In genomic region chr3:47889001-47889757, GRCh38 we compare ENCODE assay signal across 20 cellular contexts.
DNase-seq lines count a peak whose midpoint lies in the region; ATAC-seq and TF ChIP-seq lines count a peak whose summit lies in the region.
"Had no signal": no experiment of that assay in that cellular context is flagged by ENCODE, and none has a peak within 500 bp of the region (broad histone marks: within the 10 kb centered on the region; RNA-seq: fewer than 3 reads in every experiment).

No MANE protein-coding gene starts in this region.

- peaks cover 52% of the 10 kb centered on the region for H3K36me3 Mint-ChIP-seq in nephron progenitor cell (ENCODE audit: low read depth)

- no peak overlapping the region for H2BK5ac ChIP-seq in IMR-90 (ENCODE audit: low read depth, low read length, poor library complexity, severe bottlenecking)

- peak overlapping the region; percentile 56 for H2AK9ac ChIP-seq in IMR-90 (replicated peaks; ENCODE audit: low read depth, low read length, poor library complexity)

- TF ChIP-seq CTCF in IMR-90 (conservative IDR thresholded peaks at IDR 0.05; ENCODE audit: low read depth, low read length) = no peak
- TF ChIP-seq CTCF in dorsolateral prefrontal cortex (IDR thresholded peaks at IDR 0.05 in 54 of 56, conservative IDR thresholded peaks at IDR 0.05 in 2 of 56; ENCODE audit: low read depth in 1 of 56, partially characterized antibody in 56 of 56) = no peak
- no peak for TF ChIP-seq CTCF in nephron progenitor cell (IDR thresholded peaks at IDR 0.05)
- TF ChIP-seq CTCF in MM.1S (IDR thresholded peaks at IDR 0.05; ENCODE audit: low read length) = no peak

- H2BK120ac ChIP-seq in IMR-90 (ENCODE audit: low read depth, low read length) = no peak overlapping the region

- no peaks in the 10 kb centered on the region for H3K79me2 ChIP-seq in MM.1S (ENCODE audit: low read length)

- ATAC-seq in IMR-90 (ENCODE audit: low read depth) = no peak
- no peak for ATAC-seq in GM19397 (IDR thresholded peaks at IDR 0.05; ENCODE audit: unreplicated experiment)
- ATAC-seq: stimulated activated naive B cell treated with anti-CD40 and anti-IgM and Interleukin-4, amounts not matched to agents 10 μg/mL and 1 μg/mL and 100 μg/mL, for 72 hours had no signal

- no peak overlapping the region for H2BK20ac ChIP-seq in IMR-90 (ENCODE audit: low read depth, low read length)

- no peak overlapping the region for H2AFZ ChIP-seq in IMR-90 (replicated peaks; ENCODE audit: low read length, poor library complexity)
- H2AFZ ChIP-seq in MM.1S (ENCODE audit: low read length) = no peak overlapping the region

- H3F3A ChIP-seq in MM.1S (ENCODE audit: insufficient read depth, low read length) = peaks cover 4% of the 10 kb centered on the region; the same call in 1 of the 2 replicates

- peaks cover 0 to 37% (median 5%) of the 10 kb centered on the region in 11 experiments; a peak in 9 of 22 replicates for H3K9me3 ChIP-seq in BLaER1 treated with 17β-estradiol and CSF1 and Interleukin-3, amounts not matched to agents 10 nM and 100 nM (replicated peaks in 1 of 11)
- H3K9me3 ChIP-seq in IMR-90 (ENCODE audit: control insufficient read depth, insufficient read depth, low read length) = no peaks in the 10 kb centered on the region
- no peaks in the 10 kb centered on the region for H3K9me3 ChIP-seq in MM.1S (replicated peaks; ENCODE audit: insufficient read depth, low read length)
- H3K9me3 ChIP-seq: HAP-1 had no signal

- peaks cover 9 to 38% (median 32%) of the 10 kb centered on the region in 10 experiments; a peak in 18 of 20 replicates for H3K4me1 ChIP-seq in BLaER1 treated with 17β-estradiol and CSF1 and Interleukin-3, amounts not matched to agents 10 nM and 100 nM
- H3K4me1 ChIP-seq in IMR-90 (ENCODE audit: control insufficient read depth, insufficient read depth, low read length) (peaks cover 7% of the 10 kb centered on the region; the same call in 1 of the 2 replicates), MM.1S (ENCODE audit: low read length) (no peaks in the 10 kb centered on the region)

- in situ Hi-C loops in IMR-90 (cut with MboI; ENCODE audit: low sequenced_read_pairs) = no loop called here

- CTCF ChIA-PET in IMR-90 (lab: Yijun Ruan, JAX) = interaction anchor here (0.9 kb wide), 1 partner anchor 32 kb away, joined by 3 read pairs; no protein-coding TSS in a partner anchor

- no peak overlapping the region for H4K91ac ChIP-seq in IMR-90 (ENCODE audit: insufficient read depth, low read depth, low read length)

- no CpG with 5 or more reads among the region's 4 CpGs for WGBS in IMR-90 (ENCODE audit: extremely low coverage in 2 of 2, insufficient read length in 1 of 2), 2 experiments

- H3K9ac ChIP-seq in BLaER1 treated with 17β-estradiol and CSF1 and Interleukin-3, amounts not matched to agents 10 nM and 100 nM = no peak overlapping the region
- no peak overlapping the region for H3K9ac ChIP-seq in IMR-90 (ENCODE audit: low read depth, low read length)
- no peak overlapping the region for H3K9ac ChIP-seq in MM.1S (ENCODE audit: low read length)

- H2BK15ac ChIP-seq in IMR-90 (ENCODE audit: low read depth, low read length) = no peak overlapping the region

- H3K4me2 ChIP-seq in BLaER1 treated with 17β-estradiol and CSF1 and Interleukin-3, amounts not matched to agents 10 nM and 100 nM = peak overlapping the region in 8 of 11 experiments; percentile 37 to 77 (median 49); a peak in 16 of 22 replicates
- H3K4me2 ChIP-seq in IMR-90 (ENCODE audit: low read depth, low read length) (no peak overlapping the region), MM.1S (ENCODE audit: low read depth, low read length) (no peak overlapping the region)

- peaks cover 25% of the 10 kb centered on the region for H3K9me3 Mint-ChIP-seq in nephron progenitor cell
- H3K9me3 Mint-ChIP-seq: activated naive CD8-positive, alpha-beta T cell treated with anti-CD3 and anti-CD28 coated beads, Interleukin-2, amount 10 ng/mL, durations not matched to agents 7 days and 5 days had no signal

- peak overlapping the region in 1 of 11 experiments; percentile 6; a peak in 2 of 22 replicates for H3K27ac ChIP-seq in BLaER1 treated with 17β-estradiol and CSF1 and Interleukin-3, amounts not matched to agents 10 nM and 100 nM
- H3K27ac ChIP-seq in IMR-90 (ENCODE audit: insufficient read depth, low read length) = no peak overlapping the region
- peak overlapping the region in 46 of 59 donors; percentile 23 to 93 (median 84) for H3K27ac ChIP-seq in dorsolateral prefrontal cortex
- H3K27ac ChIP-seq in MM.1S (ENCODE audit: low read length) = no peak overlapping the region

- H3K4ac ChIP-seq in IMR-90 (ENCODE audit: low read depth, low read length) = no peak overlapping the region

- no peaks in the 10 kb centered on the region for H3K9me2 ChIP-seq in MM.1S (replicated peaks; ENCODE audit: insufficient read depth, low read length)

- H3K27me3 ChIP-seq in BLaER1 treated with 17β-estradiol and CSF1 and Interleukin-3, amounts not matched to agents 10 nM and 100 nM = no peaks in the 10 kb centered on the region
- H3K27me3 ChIP-seq in IMR-90 (ENCODE audit: control insufficient read depth, insufficient read depth, low read length) = no peaks in the 10 kb centered on the region
- no peaks in the 10 kb centered on the region for H3K27me3 ChIP-seq in dorsolateral prefrontal cortex
- no peaks in the 10 kb centered on the region for H3K27me3 ChIP-seq in MM.1S (replicated peaks; ENCODE audit: insufficient read depth, low read length)

- no peak overlapping the region for H3K56ac ChIP-seq in IMR-90 (ENCODE audit: extremely low read depth, insufficient read depth, low read length)

- intact Hi-C loops in IMR-90 (cut with micrococcal nuclease) (no loop called here), dorsolateral prefrontal cortex (cut with DNase I) (no loop called here)

- H3K4me1 Mint-ChIP-seq in nephron progenitor cell = peaks cover 77% of the 10 kb centered on the region

- H3K36me3 ChIP-seq in BLaER1 treated with 17β-estradiol and CSF1 and Interleukin-3, amounts not matched to agents 10 nM and 100 nM = peaks cover 45 to 91% (median 67%) of the 10 kb centered on the region in 11 experiments
- peaks cover 40% of the 10 kb centered on the region for H3K36me3 ChIP-seq in IMR-90 (ENCODE audit: control insufficient read depth, insufficient read depth, low read length)
- H3K36me3 ChIP-seq in MM.1S (replicated peaks; ENCODE audit: insufficient read depth, low read length) = no peaks in the 10 kb centered on the region; the same call in 1 of the 2 replicates

- peak overlapping the region; percentile 98 for H3K27ac Mint-ChIP-seq in nephron progenitor cell
- H3K27ac Mint-ChIP-seq: activated naive CD8-positive, alpha-beta T cell treated with anti-CD3 and anti-CD28 coated beads, Interleukin-2, amount 10 ng/mL, durations not matched to agents 7 days and 5 days; stimulated activated naive B cell treated with anti-CD40 and anti-IgM and Interleukin-4, amounts not matched to agents 10 μg/mL and 1 μg/mL and 100 μg/mL, for 72 hours had no signal

- peaks cover 18% of the 10 kb centered on the region for H3K9me1 ChIP-seq in IMR-90 (ENCODE audit: insufficient read depth, low read length)

- no TSS peak for BruUV-seq in IMR-90 (replicated peaks; lab: Mats Ljungman, UMichigan)

- no peaks in the 10 kb centered on the region for H3K27me3 Mint-ChIP-seq in nephron progenitor cell (ENCODE audit: low read depth, poor library complexity)
- H3K27me3 Mint-ChIP-seq: activated naive CD8-positive, alpha-beta T cell treated with anti-CD3 and anti-CD28 coated beads, Interleukin-2, amount 10 ng/mL, durations not matched to agents 7 days and 5 days; stimulated activated naive B cell treated with anti-CD40 and anti-IgM and Interleukin-4, amounts not matched to agents 10 μg/mL and 1 μg/mL and 100 μg/mL, for 72 hours had no signal

- H4K5ac ChIP-seq in IMR-90 (ENCODE audit: low read depth, low read length) = no peak overlapping the region

- H3K23ac ChIP-seq in IMR-90 (ENCODE audit: low read depth, low read length) = no peak overlapping the region

- no peak for TF ChIP-seq POLR2A in IMR-90 (IDR thresholded peaks at IDR 0.05; ENCODE audit: low read depth, low read length)

- peak overlapping the region; percentile 54 for H3K4me3 Mint-ChIP-seq in nephron progenitor cell
- H3K4me3 Mint-ChIP-seq: activated naive CD8-positive, alpha-beta T cell treated with anti-CD3 and anti-CD28 coated beads, Interleukin-2, amount 10 ng/mL, durations not matched to agents 7 days and 5 days; stimulated activated naive B cell treated with anti-CD40 and anti-IgM and Interleukin-4, amounts not matched to agents 10 μg/mL and 1 μg/mL and 100 μg/mL, for 72 hours had no signal

- no peak overlapping the region for H3K4me3 ChIP-seq in BLaER1 treated with 17β-estradiol and CSF1 and Interleukin-3, amounts not matched to agents 10 nM and 100 nM
- H3K4me3 ChIP-seq in IMR-90 (ENCODE audit: insufficient read depth, low read depth, low read length) = no peak overlapping the region
- H3K4me3 ChIP-seq in dorsolateral prefrontal cortex = peak overlapping the region in 52 of 59 donors; percentile 5 to 67 (median 50)
- H3K4me3 ChIP-seq in MM.1S (ENCODE audit: low read length) = no peak overlapping the region
- H3K4me3 ChIP-seq: HAP-1 had no signal

- no peak overlapping the region for H2AK5ac ChIP-seq in IMR-90 (ENCODE audit: low read depth, low read length)

- no peak overlapping the region for H4K8ac ChIP-seq in IMR-90 (ENCODE audit: low read depth in 2 of 2, low read length in 2 of 2)

- H3K79me1 ChIP-seq in IMR-90 (ENCODE audit: low read depth in 1 of 2, low read length in 2 of 2) = peaks cover 32 to 71% of the 10 kb centered on the region in 2 experiments

- DNase-seq in IMR-90 (no peak), dorsolateral prefrontal cortex (no peak), nephron progenitor cell (no peak), MM.1S (no peak), NCI-H1092 (lab: John Stamatoyannopoulos, UW) (no peak)
- DNase-seq in activated CD4-positive, alpha-beta T cell treated with anti-CD3 and anti-CD28 coated beads for 48 hours = no peak
- DNase-seq: activated CD4-positive, alpha-beta T cell treated with anti-CD3 and anti-CD28 coated beads, Interleukin-2, amount 50 U/mL, for 48 hours; activated CD4-positive, CD25-positive, alpha-beta regulatory T cell; activated effector memory CD4-positive, alpha-beta T cell treated with Interleukin-2 at 50 U/mL for 16 hours; activated naive CD8-positive, alpha-beta T cell treated with anti-CD3 and anti-CD28 coated beads, Interleukin-2, amount 10 ng/mL, durations not matched to agents 7 days and 5 days; EL; NCI-H1092 treated with DMSO at 0.1 percent for 48 hours; NCI-H2029; NCI-H446; stimulated activated CD4-positive, alpha-beta T cell treated with anti-CD3 and anti-CD28 coated beads, Interleukin-2, amount 100 ng/mL, for 48 hours; stimulated activated naive B cell treated with anti-CD40 and anti-IgM and Interleukin-4, amounts not matched to agents 10 μg/mL and 1 μg/mL and 100 μg/mL, for 72 hours; T-helper 9 cell had no signal

- H3K18ac ChIP-seq in IMR-90 (ENCODE audit: low read depth, low read length) = no peak overlapping the region

- H3K14ac ChIP-seq in IMR-90 (replicated peaks; ENCODE audit: low read depth, low read length) = no peak overlapping the region

- H4K20me1 ChIP-seq in BLaER1 treated with 17β-estradiol and CSF1 and Interleukin-3, amounts not matched to agents 10 nM and 100 nM = peaks cover 0 to 5% (median 0%) of the 10 kb centered on the region in 11 experiments; a peak in 1 of 22 replicates
- peaks cover 10% of the 10 kb centered on the region for H4K20me1 ChIP-seq in IMR-90 (ENCODE audit: insufficient read depth, low read length)
- H4K20me1 ChIP-seq in MM.1S (ENCODE audit: insufficient read depth, low read length) = no peaks in the 10 kb centered on the region

- no peak for TF ChIP-seq RAD21 in IMR-90 (IDR thresholded peaks at IDR 0.05; ENCODE audit: low read length)

- dilution Hi-C loops in IMR-90 (cut with HindIII; ENCODE audit: low sequenced_read_pairs, unreplicated experiment) = no loop called here

- POLR2A ChIA-PET in IMR-90 (lab: Charles Lee; ENCODE audit: unreplicated experiment) = no interaction called here

Comparison
In these comparisons a context has a peak if more than half of its experiments do, and no peak if none do; other contexts are left out.
1. H3K27ac ChIP-seq: peak in dorsolateral prefrontal cortex (46 of 59); none in IMR-90 (single experiment) and MM.1S (single experiment).
2. H3K4me2 ChIP-seq: peak in BLaER1 treated with 17β-estradiol and CSF1 and Interleukin-3, amounts not matched to agents 10 nM and 100 nM (8 of 11); none in IMR-90 (single experiment) and MM.1S (single experiment).
3. H3K4me3 ChIP-seq: peak in dorsolateral prefrontal cortex (52 of 59); none in BLaER1 treated with 17β-estradiol and CSF1 and Interleukin-3, amounts not matched to agents 10 nM and 100 nM (0 of 10), IMR-90 (single experiment) and MM.1S (single experiment).